In genomic region chr12:76303365-76303764, GRCh38 we compare ENCODE assay signal across 17 cellular contexts. TPM values are rescaled to one million over a fixed set of nuclear protein-coding genes. Genes with fewer than 3 reads are reported as not detected.
DNase-seq lines count a peak whose midpoint lies in the region; ATAC-seq and TF ChIP-seq lines count a peak whose summit lies in the region.
"Had no signal": no experiment of that assay in that cellular context is flagged by ENCODE, and none has a peak within 500 bp of the region (broad histone marks: within the 10 kb centered on the region; RNA-seq: fewer than 3 reads in every experiment).

No MANE protein-coding gene starts in this region.

- no peak overlapping the region for H2BK5ac ChIP-seq in IMR-90 (ENCODE audit: low read depth, low read length, poor library complexity, severe bottlenecking)
- H2BK5ac ChIP-seq in mesenchymal stem cell (ENCODE audit: low read depth, low read length, poor library complexity, severe bottlenecking) = no peak overlapping the region

- TF ChIP-seq RAD21 in IMR-90 (IDR thresholded peaks at IDR 0.05; ENCODE audit: low read length) = no peak

- H2AK5ac ChIP-seq in IMR-90 (ENCODE audit: low read depth, low read length) (no peak overlapping the region), mesenchymal stem cell (ENCODE audit: low read length, severe bottlenecking) (peak overlapping the region; percentile 55)

- H2AK9ac ChIP-seq in IMR-90 (replicated peaks; ENCODE audit: low read depth, low read length, poor library complexity) = no peak overlapping the region

- H3K27ac ChIP-seq in IMR-90 (ENCODE audit: insufficient read depth, low read length) (no peak overlapping the region), mesenchymal stem cell (ENCODE audit: low read length, poor library complexity, severe bottlenecking) (no peak overlapping the region), left lung (no peak overlapping the region)
- H3K27ac ChIP-seq: A549, SK-N-MC had no signal

- no TSS peak for BruUV-seq in IMR-90 (replicated peaks; lab: Mats Ljungman, UMichigan)

- H3K79me1 ChIP-seq in IMR-90 (ENCODE audit: low read depth in 1 of 2, low read length in 2 of 2) = no peaks in the 10 kb centered on the region
- H3K79me1 ChIP-seq in mesenchymal stem cell (replicated peaks; ENCODE audit: low read length, poor library complexity, severe bottlenecking) = no peaks in the 10 kb centered on the region

- CTCF ChIA-PET in IMR-90 (lab: Yijun Ruan, JAX) = no interaction called here

- H2BK20ac ChIP-seq in IMR-90 (ENCODE audit: low read depth, low read length) = peak overlapping the region; percentile 21; the same call in 1 of the 2 replicates

- DNase-seq in EH (ENCODE audit: low read depth) (peak; percentile 47), IMR-90 (peak; percentile 46), adipocyte (ENCODE audit: low read depth) (peak; percentile 22), mesenchymal stem cell (no peak), NCI-H1930 (lab: John Stamatoyannopoulos, UW) (no peak), left lung (no peak), NCI-H1105 treated with DMSO at 0.1 percent for 48 hours (lab: John Stamatoyannopoulos, UW) (no peak), T-helper 1 cell (no peak)
- DNase-seq: COR-L47, DMS53, MM.1S, NCI-H1417 treated with DMSO at 0.1 percent for 48 hours, NCI-H2081, NCI-H526 had no signal

- H3K18ac ChIP-seq in IMR-90 (ENCODE audit: low read depth, low read length) (no peak overlapping the region), mesenchymal stem cell (ENCODE audit: low read depth in 1 of 2, low read length in 2 of 2) (no peak overlapping the region)

- POLR2A ChIA-PET in IMR-90 (lab: Charles Lee; ENCODE audit: unreplicated experiment) = no interaction called here

- H3K4me1 ChIP-seq in IMR-90 (ENCODE audit: control insufficient read depth, insufficient read depth, low read length) (peaks cover 3% of the 10 kb centered on the region), adipocyte (ENCODE audit: control insufficient read depth, insufficient read depth, low read length) (no peaks in the 10 kb centered on the region), mesenchymal stem cell (ENCODE audit: control insufficient read depth, insufficient read depth, low read depth, low read length) (no peaks in the 10 kb centered on the region), left lung (no peaks in the 10 kb centered on the region)

- no peak overlapping the region for H3K4ac ChIP-seq in IMR-90 (ENCODE audit: low read depth, low read length)
- H3K4ac ChIP-seq in mesenchymal stem cell (ENCODE audit: low read depth in 1 of 2, low read length in 2 of 2) = no peak overlapping the region

- H3K27me3 ChIP-seq in IMR-90 (ENCODE audit: control insufficient read depth, insufficient read depth, low read length) (no peaks in the 10 kb centered on the region), adipocyte (replicated peaks; ENCODE audit: control insufficient read depth, insufficient read depth, low read length) (no peaks in the 10 kb centered on the region), mesenchymal stem cell (ENCODE audit: control insufficient read depth in 1 of 2, insufficient read depth in 1 of 2, low read length in 2 of 2) (no peaks in the 10 kb centered on the region), left lung (no peaks in the 10 kb centered on the region)

- H2BK120ac ChIP-seq in IMR-90 (ENCODE audit: low read depth, low read length) (no peak overlapping the region), mesenchymal stem cell (ENCODE audit: low read depth, low read length) (no peak overlapping the region)

- H3K9me3 ChIP-seq in IMR-90 (ENCODE audit: control insufficient read depth, insufficient read depth, low read length) = no peaks in the 10 kb centered on the region
- no peaks in the 10 kb centered on the region for H3K9me3 ChIP-seq in adipocyte (ENCODE audit: control insufficient read depth, low read length)
- no peaks in the 10 kb centered on the region for H3K9me3 ChIP-seq in mesenchymal stem cell (ENCODE audit: control insufficient read depth, low read length)
- no peaks in the 10 kb centered on the region for H3K9me3 ChIP-seq in left lung
- H3K9me3 ChIP-seq: A549 had no signal

- H3K56ac ChIP-seq in IMR-90 (ENCODE audit: extremely low read depth, insufficient read depth, low read length) = no peak overlapping the region

- H4K8ac ChIP-seq in IMR-90 (ENCODE audit: low read depth in 2 of 2, low read length in 2 of 2) = no peak overlapping the region
- no peak overlapping the region for H4K8ac ChIP-seq in mesenchymal stem cell (ENCODE audit: low read length)

- H2AFZ ChIP-seq in IMR-90 (replicated peaks; ENCODE audit: low read length, poor library complexity) (no peak overlapping the region), mesenchymal stem cell (ENCODE audit: low read depth, low read length) (no peak overlapping the region)

- ATAC-seq in IMR-90 (ENCODE audit: low read depth) = peak; percentile 71; the same call in 1 of the 2 replicates
- ATAC-seq in left lung = no peak
- ATAC-seq: A549 had no signal

- H2BK15ac ChIP-seq in IMR-90 (ENCODE audit: low read depth, low read length) (no peak overlapping the region), mesenchymal stem cell (ENCODE audit: low read depth, poor library complexity, severe bottlenecking) (no peak overlapping the region)

- H4K5ac ChIP-seq in IMR-90 (ENCODE audit: low read depth, low read length) = no peak overlapping the region

- H3K4me2 ChIP-seq in IMR-90 (ENCODE audit: low read depth, low read length) = peak overlapping the region; percentile 73
- no peak overlapping the region for H3K4me2 ChIP-seq in mesenchymal stem cell (ENCODE audit: low read length, poor library complexity, severe bottlenecking)
- H3K4me2 ChIP-seq: A549 had no signal

- no peaks in the 10 kb centered on the region for H3K9me1 ChIP-seq in IMR-90 (ENCODE audit: insufficient read depth, low read length)

- WGBS in IMR-90 (ENCODE audit: extremely low coverage in 2 of 2, insufficient read length in 1 of 2), 2 experiments = 83% methylated on average over 2 of the region's 2 CpGs; no CpG with 5 or more reads in 1 of the 2 experiments
- WGBS in mesenchymal stem cell = 95% methylated on average over 2 of the region's 2 CpGs

- dilution Hi-C loops in IMR-90 (cut with HindIII; ENCODE audit: low sequenced_read_pairs, unreplicated experiment) = no loop called here

- H4K91ac ChIP-seq in IMR-90 (ENCODE audit: insufficient read depth, low read depth, low read length) = no peak overlapping the region
- H4K91ac ChIP-seq in mesenchymal stem cell (ENCODE audit: low read length) = no peak overlapping the region

- in situ Hi-C loops in IMR-90 (cut with MboI; ENCODE audit: low sequenced_read_pairs) = no loop called here

- no peak overlapping the region for H2BK12ac ChIP-seq in mesenchymal stem cell (ENCODE audit: low read length in 2 of 2)

- H3K36me3 ChIP-seq in IMR-90 (ENCODE audit: control insufficient read depth, insufficient read depth, low read length) (no peaks in the 10 kb centered on the region), adipocyte (ENCODE audit: control insufficient read depth, insufficient read depth, low read length, severe bottlenecking) (no peaks in the 10 kb centered on the region), mesenchymal stem cell (ENCODE audit: control insufficient read depth in 1 of 2, insufficient read depth in 2 of 2, low read depth in 1 of 2, low read length in 2 of 2) (no peaks in the 10 kb centered on the region), left lung (no peaks in the 10 kb centered on the region)

- H3K9ac ChIP-seq in IMR-90 (ENCODE audit: low read depth, low read length) = no peak overlapping the region
- no peak overlapping the region for H3K9ac ChIP-seq in adipocyte (ENCODE audit: low read length)
- H3K9ac ChIP-seq in mesenchymal stem cell (ENCODE audit: low read length) = no peak overlapping the region

- no peaks in the 10 kb centered on the region for H4K20me1 ChIP-seq in IMR-90 (ENCODE audit: insufficient read depth, low read length)

- H3K4me3 ChIP-seq in IMR-90 (ENCODE audit: insufficient read depth, low read depth, low read length) (no peak overlapping the region), adipocyte (ENCODE audit: low read length) (no peak overlapping the region), mesenchymal stem cell (ENCODE audit: insufficient read depth in 1 of 2, low read depth in 1 of 2, low read length in 2 of 2) (no peak overlapping the region), left lung (no peak overlapping the region)
- H3K4me3 ChIP-seq: A549, K562, SK-N-MC had no signal

- H3K23ac ChIP-seq in IMR-90 (ENCODE audit: low read depth, low read length) (no peak overlapping the region), mesenchymal stem cell (ENCODE audit: low read length in 2 of 2) (no peak overlapping the region)

- TF ChIP-seq POLR2A in IMR-90 (IDR thresholded peaks at IDR 0.05; ENCODE audit: low read depth, low read length) = no peak

- no peak for TF ChIP-seq CTCF in IMR-90 (conservative IDR thresholded peaks at IDR 0.05; ENCODE audit: low read depth, low read length)
- TF ChIP-seq CTCF in left lung (IDR thresholded peaks at IDR 0.05) = no peak

- 0 out of 2 replicates have a peak overlapping the region, but pooled peaks have one; percentile 38 for H3K14ac ChIP-seq in IMR-90 (replicated peaks; ENCODE audit: low read depth, low read length)
- H3K14ac ChIP-seq in mesenchymal stem cell (ENCODE audit: low read length in 2 of 2) = no peak overlapping the region

- intact Hi-C loops in IMR-90 (cut with micrococcal nuclease) = no loop called here
- intact Hi-C loops in left lung (cut with DNase I) = no loop called here

TF ChIP-seq in IMR-90, 13 proteins besides CTCF, POLR2A, EP300 and RAD21:
- TF ChIP-seq FOS (IDR thresholded peaks at IDR 0.05; ENCODE audit: low read depth, low read length) = no peak

RNA-seq across cellular contexts. Expression of gene BBS10, which starts 44.9 kb away (rescaled TPM):
- total RNA-seq in IMR-90 (2012; rRNA removed) (10.0 and 15.8 TPM in 2 replicates), left lung (10 to 100 TPM; 10.9 to 12.3 TPM)
- 3.4 and 4.9 TPM in 2 replicates for polyA plus RNA-seq in IMR-90 (2012; rRNA removed)
- 0.44 and 0.78 TPM in 2 replicates for polyA plus RNA-seq in IMR-90 (2012; cell fraction: cytosol; rRNA removed)
- polyA plus RNA-seq in IMR-90 (2012; cell fraction: nucleus; rRNA removed; ENCODE audit: low replicate concordance) = 0.24 and 3.0 TPM in 2 replicates
- polyA plus RNA-seq in mesenchymal stem cell (2013, experiment 1 of 2) = 5.0 TPM
- polyA plus RNA-seq in mesenchymal stem cell (2013, experiment 2 of 2) = 5.1 TPM

Comparison
In these comparisons a context has a peak if more than half of its experiments do, and no peak if none do; other contexts are left out.
1. DNase-seq: peak in EH (single experiment), IMR-90 (single experiment) and adipocyte (single experiment); none in mesenchymal stem cell (single experiment), NCI-H1930 (0 of 2), left lung (0 of 2), NCI-H1105 treated with DMSO at 0.1 percent for 48 hours (single experiment) and T-helper 1 cell (0 of 5).